29 cellular contexts compared by ENCODE assay signal in the genomic region with DNA sequence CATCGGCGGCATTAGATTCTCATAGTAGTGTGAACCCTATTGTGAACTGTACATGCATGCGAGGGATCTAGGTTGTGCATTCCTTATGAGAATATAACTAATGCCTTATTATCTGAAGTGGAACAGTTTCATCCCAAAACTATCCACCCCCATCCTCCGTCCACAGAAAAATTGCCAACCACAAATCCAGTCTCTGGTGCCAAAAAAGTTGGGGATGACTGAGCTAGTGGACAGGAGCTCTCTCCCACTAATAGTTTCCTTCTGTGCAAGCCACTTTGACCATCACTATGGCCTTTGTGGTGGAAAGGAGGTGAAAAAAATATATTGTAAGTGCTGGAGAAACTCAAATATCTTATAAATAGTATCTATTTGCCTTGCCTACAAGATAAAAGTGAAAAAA.
"Had no signal": no experiment of that assay in that cellular context is flagged by ENCODE, and none has a peak within 500 bp of the region (broad histone marks: within the 10 kb centered on the region; RNA-seq: fewer than 3 reads in every experiment).

No MANE protein-coding gene starts in this region.

- H3K27ac ChIP-seq: stomach, suprapubic skin, testis, thoracic aorta, thyroid gland, tibial artery, tibial nerve, transverse colon, upper lobe of left lung, upper lobe of right lung, uterus, vagina had no signal

- H3K27me3 ChIP-seq: stomach, suprapubic skin, testis, thyroid gland, tibial artery, tibial nerve, transverse colon, upper lobe of left lung, upper lobe of right lung, uterus, vagina had no signal

- H3K27ac Mint-ChIP-seq: stimulated activated effector memory CD8-positive, alpha-beta T cell treated with anti-CD3 and anti-CD28 coated beads, Interleukin-12 subunit alpha, Interleukin-12 subunit beta, amount 100 ng/mL, for 72 hours; stimulated activated memory B cell treated with anti-CD40 and anti-IgM and Interleukin-4, amounts not matched to agents 10 μg/mL and 1 μg/mL and 100 μg/mL, for 72 hours; stimulated activated naive B cell treated with anti-CD40 and anti-IgM and Interleukin-4, amounts not matched to agents 10 μg/mL and 1 μg/mL and 100 μg/mL, for 72 hours; stimulated activated naive CD8-positive, alpha-beta T cell treated with anti-CD3 and anti-CD28 coated beads, Interleukin-15, amount 100 ng/mL, for 72 hours; stimulated activated naive CD8-positive, alpha-beta T cell treated with anti-CD3 and anti-CD28 coated beads, Interleukin-15, Interleukin-2, amounts not matched to agents 100 ng/mL and 50 ng/mL, for 24 hours; type B pancreatic cell had no signal

- H3K27me3 Mint-ChIP-seq: stimulated activated memory B cell treated with anti-CD40 and anti-IgM and Interleukin-4, amounts not matched to agents 10 μg/mL and 1 μg/mL and 100 μg/mL, for 72 hours; stimulated activated naive B cell treated with anti-CD40 and anti-IgM and Interleukin-4, amounts not matched to agents 10 μg/mL and 1 μg/mL and 100 μg/mL, for 72 hours; type B pancreatic cell had no signal

- FAIRE-seq: urothelium cell line had no signal

- DNase-seq: stimulated activated CD4-positive, alpha-beta T cell treated with anti-CD3 and anti-CD28 coated beads, Interleukin-2, amount 100 ng/mL, for 48 hours; stimulated activated CD4-positive, alpha-beta T cell treated with anti-CD3 and anti-CD28 coated beads, Interleukin-4, amount 100 ng/mL, for 1 hour; stimulated activated CD4-positive, alpha-beta T cell treated with anti-CD3 and anti-CD28 coated beads, Interleukin-4, amount 100 ng/mL, for 24 hours; stimulated activated CD4-positive, alpha-beta T cell treated with anti-CD3 and anti-CD28 coated beads, Interleukin-4, amount 100 ng/mL, for 4 hours; stimulated activated CD8-positive, alpha-beta memory T cell treated with anti-CD3 and anti-CD28 coated beads, Interleukin-4, amount 100 ng/mL, for 48 hours; stimulated activated naive B cell treated with anti-CD40 and anti-IgM and Interleukin-4, amounts not matched to agents 10 μg/mL and 1 μg/mL and 100 μg/mL, for 72 hours; stimulated activated naive CD4-positive, alpha-beta T cell; stimulated activated naive CD4-positive, alpha-beta T cell treated with Interleukin-2 at 50 U/mL for 16 hours; stimulated activated naive CD8-positive, alpha-beta T cell treated with anti-CD3 and anti-CD28 coated beads, Interleukin-15, amount 100 ng/mL, for 72 hours; stimulated activated naive CD8-positive, alpha-beta T cell treated with anti-CD3 and anti-CD28 coated beads, Interleukin-15, Interleukin-2, amounts not matched to agents 100 U/mL and 50 U/mL, for 24 hours; stomach; substantia nigra; testis; thyroid gland; tibial artery; transverse colon; trophoblast cell; upper lobe of left lung; upper lobe of right lung; uterus had no signal

- H3K36me3 ChIP-seq: stomach, suprapubic skin, thoracic aorta, thyroid gland, tibial artery, tibial nerve, transverse colon, upper lobe of left lung, upper lobe of right lung, uterus, vagina had no signal

- H3K9me3 ChIP-seq: stomach, suprapubic skin, testis, thoracic aorta, thyroid gland, tibial artery, tibial nerve, transverse colon, upper lobe of left lung, upper lobe of right lung, uterus, vagina had no signal

- H3K36me3 Mint-ChIP-seq: stimulated activated effector memory CD8-positive, alpha-beta T cell treated with anti-CD3 and anti-CD28 coated beads, Interleukin-12 subunit alpha, Interleukin-12 subunit beta, amount 100 ng/mL, for 72 hours; stimulated activated memory B cell treated with anti-CD40 and anti-IgM and Interleukin-4, amounts not matched to agents 10 μg/mL and 1 μg/mL and 100 μg/mL, for 72 hours; stimulated activated naive B cell treated with anti-CD40 and anti-IgM and Interleukin-4, amounts not matched to agents 10 μg/mL and 1 μg/mL and 100 μg/mL, for 72 hours; type B pancreatic cell had no signal

- H3K9me3 Mint-ChIP-seq: stimulated activated effector memory CD8-positive, alpha-beta T cell treated with anti-CD3 and anti-CD28 coated beads, Interleukin-12 subunit alpha, Interleukin-12 subunit beta, amount 100 ng/mL, for 72 hours; stimulated activated naive CD8-positive, alpha-beta T cell treated with anti-CD3 and anti-CD28 coated beads, Interleukin-15, amount 100 ng/mL, for 72 hours; stimulated activated naive CD8-positive, alpha-beta T cell treated with anti-CD3 and anti-CD28 coated beads, Interleukin-15, Interleukin-2, amounts not matched to agents 100 ng/mL and 50 ng/mL, for 24 hours had no signal

- H3K4me1 Mint-ChIP-seq: stimulated activated effector memory CD8-positive, alpha-beta T cell treated with anti-CD3 and anti-CD28 coated beads, Interleukin-12 subunit alpha, Interleukin-12 subunit beta, amount 100 ng/mL, for 72 hours; stimulated activated memory B cell treated with anti-CD40 and anti-IgM and Interleukin-4, amounts not matched to agents 10 μg/mL and 1 μg/mL and 100 μg/mL, for 72 hours; stimulated activated naive B cell treated with anti-CD40 and anti-IgM and Interleukin-4, amounts not matched to agents 10 μg/mL and 1 μg/mL and 100 μg/mL, for 72 hours; stimulated activated naive CD8-positive, alpha-beta T cell treated with anti-CD3 and anti-CD28 coated beads, Interleukin-15, amount 100 ng/mL, for 72 hours had no signal

- H3K4me3 Mint-ChIP-seq: stimulated activated effector memory CD8-positive, alpha-beta T cell treated with anti-CD3 and anti-CD28 coated beads, Interleukin-12 subunit alpha, Interleukin-12 subunit beta, amount 100 ng/mL, for 72 hours; stimulated activated memory B cell treated with anti-CD40 and anti-IgM and Interleukin-4, amounts not matched to agents 10 μg/mL and 1 μg/mL and 100 μg/mL, for 72 hours; stimulated activated naive B cell treated with anti-CD40 and anti-IgM and Interleukin-4, amounts not matched to agents 10 μg/mL and 1 μg/mL and 100 μg/mL, for 72 hours; stimulated activated naive CD8-positive, alpha-beta T cell treated with anti-CD3 and anti-CD28 coated beads, Interleukin-15, amount 100 ng/mL, for 72 hours; stimulated activated naive CD8-positive, alpha-beta T cell treated with anti-CD3 and anti-CD28 coated beads, Interleukin-15, Interleukin-2, amounts not matched to agents 100 ng/mL and 50 ng/mL, for 24 hours; type B pancreatic cell had no signal

- H3K4me1 ChIP-seq: stomach, suprapubic skin, testis, thyroid gland, tibial artery, tibial nerve, transverse colon, upper lobe of left lung, upper lobe of right lung, uterus, vagina had no signal

- H3K4me3 ChIP-seq: stomach, suprapubic skin, testis, thoracic aorta, thyroid gland, tibial artery, tibial nerve, transverse colon, upper lobe of left lung, upper lobe of right lung, uterus, vagina had no signal
